ENCODE assay signal across 12 cellular contexts in genomic region chr9:98584059-98584458, GRCh38.
DNase-seq lines count a peak whose midpoint lies in the region; ATAC-seq, FAIRE-seq and TF ChIP-seq lines count a peak whose summit lies in the region.
"Had no signal": no experiment of that assay in that cellular context is flagged by ENCODE, and none has a peak within 500 bp of the region (broad histone marks: within the 10 kb centered on the region; RNA-seq: fewer than 3 reads in every experiment).

No MANE protein-coding gene starts in this region.

- in situ Hi-C loops in GM12878 (cut with MboI): no loop called here

- CTCF ChIA-PET in GM12878 (lab: Yijun Ruan, JAX): interaction anchor here (0.7 kb wide), 1 partner anchor 340 kb away, joined by 3 read pairs; no protein-coding TSS in a partner anchor

- BruUV-seq in GM12878 (replicated peaks; lab: Mats Ljungman, UMichigan): no TSS peak

- peaks cover 8% of the 10 kb centered on the region for H3K4me1 ChIP-seq in GM12878 (ENCODE audit: control insufficient read depth, insufficient read depth, low read length)

- TF ChIP-seq EP300 in GM12878 (IDR thresholded peaks at IDR 0.05; ENCODE audit: borderline replicate concordance in 1 of 2, control insufficient read depth in 1 of 2, low read depth in 2 of 2, low read length in 2 of 2): peak in 1 of 2 experiments; percentile 34; a peak in 2 of 4 replicates

- no peak overlapping the region for H2AFZ ChIP-seq in GM12878 (ENCODE audit: control insufficient read depth, low read depth, low read length)

- no peak for DNase-seq in GM12891 (ENCODE audit: insufficient read length, low spot score)
- DNase-seq in GM12878 (ENCODE audit: low read depth, low spot score): peak; percentile 50
- no peak for DNase-seq in activated CD4-positive, CD25-positive, alpha-beta regulatory T cell treated with anti-CD3 and anti-CD28 coated beads, Interleukin-2, amount 50 U/mL, for 72 hours
- DNase-seq in anterior cingulate cortex (lab: John Stamatoyannopoulos, UW): no peak
- DNase-seq in effector CD8-positive, alpha-beta T cell (lab: John Stamatoyannopoulos, UW): no peak
- no peak for DNase-seq in DMS153 (lab: John Stamatoyannopoulos, UW)
- DNase-seq: GF-D8, mesenchymal stem cell, occipital lobe had no signal

- intact Hi-C loops in GM12878 (cut with micrococcal nuclease; ENCODE audit: unreplicated experiment): loop anchor here (1.0 kb wide), 1 partner anchor 9 kb away; no protein-coding TSS in a partner anchor

- FAIRE-seq in GM12891 (lab: Jason Lieb, UNC) (peak; percentile 94), GM12878 (lab: Jason Lieb, UNC) (peak; percentile 47)
- FAIRE-seq: RCC 7860 had no signal

- peaks cover 3% of the 10 kb centered on the region; the same call in 2 of the 3 replicates for H3K9me3 ChIP-seq in GM12878 (replicated peaks; ENCODE audit: control insufficient read depth, insufficient read depth, low read length)

- no peaks in the 10 kb centered on the region for H3K79me2 ChIP-seq in GM12878 (ENCODE audit: control insufficient read depth, insufficient read depth, low read length)

- no peak overlapping the region for H3K9ac ChIP-seq in GM12878 (ENCODE audit: control insufficient read depth, insufficient read depth, low read length)

- SMC1A ChIA-PET in GM12878 (lab: Charles Lee; ENCODE audit: uncharacterized antibody, unreplicated experiment): no interaction called here

- 0% methylated on average over 1 of the region's 1 CpG for WGBS in GM12878 (ENCODE audit: insufficient coverage, insufficient replicate concordance, low lambda C conversion rate, missing lambda C conversion rate)

- no peak overlapping the region for H3K27ac ChIP-seq in GM12878 (ENCODE audit: control insufficient read depth, insufficient read depth)

- TF ChIP-seq CTCF in GM12878 (IDR thresholded peaks at IDR 0.05 in 2 of 3, conservative IDR thresholded peaks at IDR 0.05 in 1 of 3; ENCODE audit: control insufficient read depth in 2 of 3, extremely low read depth in 1 of 3, insufficient read depth in 1 of 3, low read depth in 3 of 3, low read length in 3 of 3): no peak

- peak overlapping the region; percentile 49; the same call in 1 of the 2 replicates for H3K4me2 ChIP-seq in GM12878 (ENCODE audit: control insufficient read depth, insufficient read depth)

- H4K20me1 ChIP-seq in GM12878 (ENCODE audit: control insufficient read depth, insufficient read depth): no peaks in the 10 kb centered on the region

- no peaks in the 10 kb centered on the region for H3K36me3 ChIP-seq in GM12878 (ENCODE audit: control insufficient read depth in 2 of 2, insufficient read depth in 2 of 2, low read length in 1 of 2)

- TF ChIP-seq RAD21 in GM12878 (IDR thresholded peaks at IDR 0.05; ENCODE audit: insufficient read depth, low read depth, low read length): no peak

- RAD21 ChIA-PET in GM12878 (lab: Charles Lee; ENCODE audit: unreplicated experiment): no interaction called here

- POLR2A ChIA-PET in GM12878 (lab: Charles Lee): no interaction called here

- ATAC-seq in GM18907 (IDR thresholded peaks at IDR 0.05; ENCODE audit: unreplicated experiment) (peak; percentile 93), HG03378 (IDR thresholded peaks at IDR 0.05; ENCODE audit: unreplicated experiment) (peak; percentile 69), GM12878 (peak; percentile 86)

- no peak for TF ChIP-seq POLR2A in GM12891 (IDR thresholded peaks at IDR 0.05; ENCODE audit: low read depth, low read length)
- no peak for TF ChIP-seq POLR2A in GM12878 (IDR thresholded peaks at IDR 0.05; ENCODE audit: low read depth, low read length)

- H3K4me3 ChIP-seq in GM12878: no peak overlapping the region

- no peaks in the 10 kb centered on the region; a peak in 2 of 4 replicates for H3K27me3 ChIP-seq in GM12878 (replicated peaks in 1 of 2; ENCODE audit: control insufficient read depth in 2 of 2, insufficient read depth in 2 of 2, low read length in 1 of 2)

TF ChIP-seq in GM12891, 5 proteins besides CTCF, POLR2A, EP300 and RAD21:
- TF ChIP-seq TAF1 (IDR thresholded peaks at IDR 0.05; ENCODE audit: low read depth, low read length): no peak

TF ChIP-seq in GM12878, 131 proteins besides CTCF, POLR2A, EP300 and RAD21:
- TF ChIP-seq TCF12 (IDR thresholded peaks at IDR 0.05; ENCODE audit: low read depth, low read length): peak; percentile 68; the same call in 1 of the 2 replicates
- TF ChIP-seq SP1 (IDR thresholded peaks at IDR 0.05; ENCODE audit: low read depth, low read length): peak; percentile 51
- TF ChIP-seq DPF2 (IDR thresholded peaks at IDR 0.05): peak; percentile 48; the same call in 1 of the 2 replicates
- no peak for TF ChIP-seq CBX5 (IDR thresholded peaks at IDR 0.05; ENCODE audit: low read depth)
- 0 out of 2 replicates have a peak, but pooled peaks have one; percentile 35 for TF ChIP-seq CREM (IDR thresholded peaks at IDR 0.05; ENCODE audit: low read depth)
- TF ChIP-seq YY1 (IDR thresholded peaks at IDR 0.05; ENCODE audit: low read depth, low read length): no peak
- no peak for TF ChIP-seq NR2C2 (IDR thresholded peaks at IDR 0.05; ENCODE audit: borderline replicate concordance, control insufficient read depth, insufficient read length, low read depth)
- TF ChIP-seq IRF4 (IDR thresholded peaks at IDR 0.05; ENCODE audit: low read depth, low read length): peak; percentile 90; the same call in 1 of the 2 replicates
- peak; percentile 92 for TF ChIP-seq JUNB (IDR thresholded peaks at IDR 0.05)
- TF ChIP-seq NFIC (IDR thresholded peaks at IDR 0.05; ENCODE audit: low read depth, low read length): peak; percentile 54; the same call in 1 of the 2 replicates
- TF ChIP-seq ETV6 (conservative IDR thresholded peaks at IDR 0.05 in 1 of 2, IDR thresholded peaks at IDR 0.05 in 1 of 2; ENCODE audit: borderline replicate concordance in 1 of 2, low read depth in 1 of 2): peak in 1 of 2 experiments; percentile 90; a peak in 2 of 4 replicates
- TF ChIP-seq ZBED1 (IDR thresholded peaks at IDR 0.05; ENCODE audit: borderline replicate concordance): no peak
- peak; percentile 75; the same call in 1 of the 2 replicates for TF ChIP-seq TCF3 (IDR thresholded peaks at IDR 0.05; ENCODE audit: borderline replicate concordance, insufficient read depth, low read depth, low read length)
- TF ChIP-seq EED (IDR thresholded peaks at IDR 0.05; ENCODE audit: low read depth): peak; percentile 62; the same call in 1 of the 2 replicates
- no peak for TF ChIP-seq CBX3 (IDR thresholded peaks at IDR 0.05; ENCODE audit: borderline replicate concordance, low read depth)
- 0 out of 2 replicates have a peak, but pooled peaks have one; percentile 17 for TF ChIP-seq PAX5 (IDR thresholded peaks at IDR 0.05; ENCODE audit: borderline replicate concordance, low read depth, low read length)
- TF ChIP-seq POU2F2 (IDR thresholded peaks at IDR 0.05; ENCODE audit: borderline replicate concordance, low read depth, low read length): peak; percentile 62; the same call in 1 of the 3 replicates
- 0 out of 2 replicates have a peak, but pooled peaks have one; percentile 29 for TF ChIP-seq ATF2 (IDR thresholded peaks at IDR 0.05; ENCODE audit: low read length)
- peak; percentile 93 for TF ChIP-seq BCL11A (IDR thresholded peaks at IDR 0.05; ENCODE audit: low read depth, low read length)
- TF ChIP-seq USF2 (IDR thresholded peaks at IDR 0.05; ENCODE audit: borderline replicate concordance, low read depth, low read length): no peak
- 0 out of 2 replicates have a peak, but pooled peaks have one; percentile 31 for TF ChIP-seq FOXM1 (IDR thresholded peaks at IDR 0.05; ENCODE audit: low read depth, low read length)
- peak; percentile 89 for TF ChIP-seq PKNOX1 (IDR thresholded peaks at IDR 0.05)
- peak; percentile 91 for TF ChIP-seq PBX3 (IDR thresholded peaks at IDR 0.05; ENCODE audit: insufficient replicate concordance, low read depth, low read length)
- peak; percentile 79 for TF ChIP-seq RUNX3 (IDR thresholded peaks at IDR 0.05; ENCODE audit: low read length)
